23 cellular contexts compared by ENCODE assay signal in the genomic region with DNA sequence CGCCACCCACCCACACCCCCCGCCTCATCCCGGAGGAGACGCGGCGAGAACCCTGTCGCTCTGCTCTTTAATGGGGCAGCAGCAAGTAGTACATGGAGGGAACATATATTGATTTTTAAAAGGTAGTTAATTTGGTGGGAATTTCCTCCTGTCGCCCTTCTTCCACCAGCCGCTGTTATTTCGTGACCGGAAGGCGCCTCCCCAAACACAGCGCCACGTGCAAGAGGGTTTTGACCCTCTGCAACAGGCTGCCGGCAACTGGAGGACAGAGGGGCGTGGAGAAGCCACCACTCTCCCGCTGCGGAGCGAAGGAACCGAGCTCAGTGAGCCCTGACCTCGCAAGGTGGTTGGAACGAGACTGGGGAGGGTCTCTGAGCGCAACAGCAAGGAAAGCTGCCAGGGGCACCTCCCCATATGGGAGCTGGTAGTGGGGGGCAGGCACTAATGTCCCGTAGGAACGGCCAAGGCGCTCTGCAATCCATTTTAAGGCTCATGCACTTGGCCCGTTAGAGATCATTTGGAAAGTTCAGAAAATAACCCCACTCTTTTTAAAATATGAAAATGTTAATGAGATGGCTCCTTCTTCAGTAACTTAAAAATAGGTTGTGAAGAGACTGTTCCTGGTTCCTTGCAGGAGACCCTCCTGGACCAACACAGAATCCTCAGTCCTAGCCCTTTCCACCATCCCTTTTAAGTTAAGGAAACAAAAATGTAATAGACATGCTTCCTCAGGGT. TPM values are rescaled to one million over a fixed set of nuclear protein-coding genes. Genes with fewer than 3 reads are reported as not detected.
DNase-seq lines count a peak whose midpoint lies in the region; ATAC-seq and TF ChIP-seq lines count a peak whose summit lies in the region.
"Had no signal": no experiment of that assay in that cellular context is flagged by ENCODE, and none has a peak within 500 bp of the region (broad histone marks: within the 10 kb centered on the region; RNA-seq: fewer than 3 reads in every experiment).

No MANE protein-coding gene starts in this region.

- H3K27ac Mint-ChIP-seq in stimulated activated naive CD8-positive, alpha-beta T cell treated with anti-CD3 and anti-CD28 coated beads, Interleukin-15, Interleukin-2, amounts not matched to agents 100 ng/mL and 50 ng/mL, for 24 hours, result no peak overlapping the region
- H3K27ac Mint-ChIP-seq in endodermal cell (no peak overlapping the region), naive B cell (peak overlapping the region in 4 of 6 donors; percentile 39 to 94 (median 76))
- H3K27ac Mint-ChIP-seq: immature natural killer cell; T-helper 1 cell treated with Interleukin-12 subunit alpha and Interleukin-12 subunit beta and Interleukin-4 antibody, amounts not matched to agents 30 μg/mL and 1 μg/mL, for 36 hours had no signal

- H3K9me3 ChIP-seq in endodermal cell (ENCODE audit: control insufficient read depth, low read length) (no peaks in the 10 kb centered on the region), gastroesophageal sphincter (no peaks in the 10 kb centered on the region)
- H3K9me3 ChIP-seq: gastrocnemius medialis had no signal

- no peak overlapping the region for H3K9ac ChIP-seq in endodermal cell (ENCODE audit: extremely low read depth, low read length, poor library complexity, severe bottlenecking)

- H3K4me3 ChIP-seq in endodermal cell (ENCODE audit: low read length) (peak overlapping the region; percentile 76), gastroesophageal sphincter (no peak overlapping the region)

- H3K4me1 ChIP-seq in endodermal cell (ENCODE audit: control insufficient read depth, insufficient read depth, low read length) (peaks cover 18% of the 10 kb centered on the region), gastroesophageal sphincter (peaks cover 0 to 81% (median 39%) of the 10 kb centered on the region in 3 donors)

- ATAC-seq in stimulated activated naive CD8-positive, alpha-beta T cell treated with anti-CD3 and anti-CD28 coated beads, Interleukin-15, Interleukin-2, amounts not matched to agents 100 U/mL and 50 U/mL, for 24 hours, result no peak
- ATAC-seq in naive B cell (ENCODE audit: low read depth in 2 of 2) (no peak), GM18520 (IDR thresholded peaks at IDR 0.05; ENCODE audit: unreplicated experiment) (no peak), gastroesophageal sphincter (no peak)
- ATAC-seq: gastrocnemius medialis had no signal

- no peak for TF ChIP-seq CTCF in endodermal cell (conservative IDR thresholded peaks at IDR 0.05)
- no peak for TF ChIP-seq CTCF in gastroesophageal sphincter (IDR thresholded peaks at IDR 0.05)

- H3K27ac ChIP-seq in endodermal cell (ENCODE audit: low read depth, low read length) (no peak overlapping the region), gastroesophageal sphincter (no peak overlapping the region)
- H3K27ac ChIP-seq: gastrocnemius medialis had no signal

- no peaks in the 10 kb centered on the region for H3K36me3 Mint-ChIP-seq in stimulated activated naive CD8-positive, alpha-beta T cell treated with anti-CD3 and anti-CD28 coated beads, Interleukin-15, Interleukin-2, amounts not matched to agents 100 ng/mL and 50 ng/mL, for 24 hours (ENCODE audit: low read depth)
- H3K36me3 Mint-ChIP-seq in endodermal cell (ENCODE audit: low read depth) (no peaks in the 10 kb centered on the region), naive B cell (no peaks in the 10 kb centered on the region)
- H3K36me3 Mint-ChIP-seq: immature natural killer cell had no signal

- no peaks in the 10 kb centered on the region for H3K9me3 Mint-ChIP-seq in stimulated activated naive CD8-positive, alpha-beta T cell treated with anti-CD3 and anti-CD28 coated beads, Interleukin-15, Interleukin-2, amounts not matched to agents 100 ng/mL and 50 ng/mL, for 24 hours
- H3K9me3 Mint-ChIP-seq in endodermal cell (no peaks in the 10 kb centered on the region), naive B cell (peaks cover 0 to 17% (median 4%) of the 10 kb centered on the region in 7 donors)
- H3K9me3 Mint-ChIP-seq: immature natural killer cell; T-helper 1 cell treated with Interleukin-12 subunit alpha and Interleukin-12 subunit beta and Interleukin-4 antibody, amounts not matched to agents 30 μg/mL and 1 μg/mL, for 36 hours had no signal

- peaks cover 86% of the 10 kb centered on the region for H3K27me3 Mint-ChIP-seq in stimulated activated naive CD8-positive, alpha-beta T cell treated with anti-CD3 and anti-CD28 coated beads, Interleukin-15, Interleukin-2, amounts not matched to agents 100 ng/mL and 50 ng/mL, for 24 hours
- H3K27me3 Mint-ChIP-seq in endodermal cell (ENCODE audit: insufficient read depth) (peaks cover 87% of the 10 kb centered on the region), naive B cell (peaks cover 44 to 81% (median 62%) of the 10 kb centered on the region in 3 donors)

- TF ChIP-seq EP300 in gastroesophageal sphincter (IDR thresholded peaks at IDR 0.05), result no peak

- TF ChIP-seq POLR2A in gastroesophageal sphincter (IDR thresholded peaks at IDR 0.05), result no peak

- 2 to 8% methylated on average over 15 to 27 of the region's 27 CpGs for WGBS in endodermal cell (ENCODE audit: insufficient coverage in 1 of 2, insufficient read length in 1 of 2), 2 experiments
- WGBS in gastroesophageal sphincter (ENCODE audit: low coverage in 1 of 2), 2 donors, result 17 to 20% methylated on average over 1 to 4 of the region's 27 CpGs

- H3K27me3 ChIP-seq in endodermal cell (ENCODE audit: control insufficient read depth, insufficient read depth, low read length, poor library complexity, severe bottlenecking) (peaks cover 98% of the 10 kb centered on the region), gastroesophageal sphincter (peaks cover 100% of the 10 kb centered on the region)

- H3K36me3 ChIP-seq in endodermal cell (ENCODE audit: control insufficient read depth, insufficient read depth, low read length) (no peaks in the 10 kb centered on the region), gastroesophageal sphincter (no peaks in the 10 kb centered on the region)
- H3K36me3 ChIP-seq: gastrocnemius medialis had no signal

- no peak for DNase-seq in stimulated activated naive CD8-positive, alpha-beta T cell treated with anti-CD3 and anti-CD28 coated beads, Interleukin-15, Interleukin-2, amounts not matched to agents 100 U/mL and 50 U/mL, for 24 hours
- DNase-seq in endodermal cell (peak; percentile 65), naive B cell (no peak), NCI-H446 (lab: John Stamatoyannopoulos, UW) (no peak), superior temporal gyrus (ENCODE audit: extremely low spot score) (no peak)
- DNase-seq: COR-L47; cortex of kidney; erythroblast; gastrocnemius medialis; immature natural killer cell; IMR-90; mammary epithelial cell; MM.1S; NCI-H187; NCI-H446 treated with DMSO at 0.1 percent for 48 hours; nucleus accumbens; stimulated activated CD4-positive, alpha-beta T cell treated with anti-CD3 and anti-CD28 coated beads, Interleukin-2, amount 100 ng/mL, for 24 hours had no signal

- peak overlapping the region; percentile 23 for H3K4me3 Mint-ChIP-seq in stimulated activated naive CD8-positive, alpha-beta T cell treated with anti-CD3 and anti-CD28 coated beads, Interleukin-15, Interleukin-2, amounts not matched to agents 100 ng/mL and 50 ng/mL, for 24 hours
- H3K4me3 Mint-ChIP-seq in endodermal cell, result peak overlapping the region; percentile 63
- H3K4me3 Mint-ChIP-seq in naive B cell, result peak overlapping the region in 7 of 8 donors; percentile 32 to 80 (median 63)
- H3K4me3 Mint-ChIP-seq: immature natural killer cell; T-helper 1 cell treated with Interleukin-12 subunit alpha and Interleukin-12 subunit beta and Interleukin-4 antibody, amounts not matched to agents 30 μg/mL and 1 μg/mL, for 36 hours had no signal

- H3K4me1 Mint-ChIP-seq in stimulated activated naive CD8-positive, alpha-beta T cell treated with anti-CD3 and anti-CD28 coated beads, Interleukin-15, Interleukin-2, amounts not matched to agents 100 ng/mL and 50 ng/mL, for 24 hours (ENCODE audit: low read depth), result peaks cover 37% of the 10 kb centered on the region
- peaks cover 37% of the 10 kb centered on the region for H3K4me1 Mint-ChIP-seq in endodermal cell
- peaks cover 29 to 51% (median 42%) of the 10 kb centered on the region in 3 donors for H3K4me1 Mint-ChIP-seq in naive B cell

RNA-seq across cellular contexts. Expression of a gene that starts 4.3 kb away (rescaled TPM):
- 1 to 10 TPM; 1.8 to 5.3 TPM for total RNA-seq in endodermal cell
- 5.6 TPM for polyA plus RNA-seq in endodermal cell (2013, experiment 1 of 2)
- 4.6 TPM for polyA plus RNA-seq in endodermal cell (2013, experiment 2 of 2)
- polyA plus RNA-seq in naive B cell (ENCODE audit: low read depth in 6 of 6), result not detected
- under 1 TPM in 1 of 4 donors, not detected in 3; 0.47 TPM for total RNA-seq in gastroesophageal sphincter
- total RNA-seq: activated CD8-positive, alpha-beta memory T cell treated with anti-CD3 and anti-CD28 coated beads for 36 hours; gastrocnemius medialis; IMR-90; mammary epithelial cell; subcutaneous adipose tissue had no signal
- polyA plus RNA-seq: immature natural killer cell, IMR-90, mammary epithelial cell had no signal

Comparison
In these comparisons a context has a peak if more than half of its experiments do, and no peak if none do; other contexts are left out.
1. H3K27ac Mint-ChIP-seq: peak in naive B cell (4 of 6); none in stimulated activated naive CD8-positive, alpha-beta T cell treated with anti-CD3 and anti-CD28 coated beads, Interleukin-15, Interleukin-2, amounts not matched to agents 100 ng/mL and 50 ng/mL, for 24 hours (single experiment) and endodermal cell (single experiment).
2. Peak in every context shown above with its lines, with median percentiles within 50 percentile points of each other: H3K4me3 Mint-ChIP-seq.